In the genomic region with DNA sequence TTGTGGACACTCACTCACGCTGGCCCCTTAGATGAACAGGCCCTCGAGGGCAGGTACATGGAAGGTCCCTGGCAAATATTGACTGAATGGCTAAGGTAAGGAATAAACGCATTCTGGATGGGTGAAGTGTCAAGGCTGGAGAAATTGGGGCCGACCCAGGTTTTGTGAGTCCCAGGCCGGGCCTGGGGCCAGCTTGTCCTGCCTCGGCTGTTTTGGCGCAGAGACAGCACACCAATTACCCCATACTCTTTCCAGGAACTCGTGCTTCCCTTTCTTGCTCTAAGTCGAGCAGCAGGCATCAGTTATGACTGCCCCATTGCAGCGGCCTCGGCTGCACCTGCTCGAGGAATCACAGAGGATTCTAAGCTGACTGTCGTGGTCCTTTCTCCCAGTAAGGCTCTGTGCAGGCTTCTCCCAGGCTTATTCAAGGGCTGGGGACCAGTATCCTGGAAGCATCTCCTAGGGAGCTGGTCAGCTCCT, we compare ENCODE assay signal across 19 cellular contexts.
"Had no signal": no experiment of that assay in that cellular context is flagged by ENCODE, and none has a peak within 500 bp of the region (broad histone marks: within the 10 kb centered on the region; RNA-seq: fewer than 3 reads in every experiment).

No MANE protein-coding gene starts in this region.

- ATAC-seq: left cardiac atrium; left lobe of liver; left ventricle myocardium superior; naive thymus-derived CD8-positive, alpha-beta T cell; pancreas; right cardiac atrium; sciatic nerve; stimulated activated effector memory CD8-positive, alpha-beta T cell treated with anti-CD3 and anti-CD28 coated beads, Interleukin-12 subunit alpha, Interleukin-12 subunit beta, amount 100 ng/mL, for 72 hours had no signal

- H3K27ac Mint-ChIP-seq: memory B cell; naive thymus-derived CD8-positive, alpha-beta T cell; nephron; stimulated activated effector memory CD8-positive, alpha-beta T cell treated with anti-CD3 and anti-CD28 coated beads, Interleukin-12 subunit alpha, Interleukin-12 subunit beta, amount 100 ng/mL, for 72 hours; stimulated activated naive CD8-positive, alpha-beta T cell treated with anti-CD3 and anti-CD28 coated beads, Interleukin-15, Interleukin-2, amounts not matched to agents 100 ng/mL and 50 ng/mL, for 24 hours; type B pancreatic cell had no signal

- H3K36me3 Mint-ChIP-seq: memory B cell; naive thymus-derived CD8-positive, alpha-beta T cell; stimulated activated effector memory CD8-positive, alpha-beta T cell treated with anti-CD3 and anti-CD28 coated beads, Interleukin-12 subunit alpha, Interleukin-12 subunit beta, amount 100 ng/mL, for 72 hours; type B pancreatic cell had no signal

- H3K27me3 Mint-ChIP-seq: memory B cell; stimulated activated naive CD8-positive, alpha-beta T cell treated with anti-CD3 and anti-CD28 coated beads, Interleukin-15, Interleukin-2, amounts not matched to agents 100 ng/mL and 50 ng/mL, for 24 hours had no signal

- H3K4me1 Mint-ChIP-seq: memory B cell; naive thymus-derived CD8-positive, alpha-beta T cell; stimulated activated effector memory CD8-positive, alpha-beta T cell treated with anti-CD3 and anti-CD28 coated beads, Interleukin-12 subunit alpha, Interleukin-12 subunit beta, amount 100 ng/mL, for 72 hours had no signal

- DNase-seq: kidney glomerular epithelial cell; left cardiac atrium; left ventricle myocardium superior; naive thymus-derived CD8-positive, alpha-beta T cell; pancreas; posterior cingulate gyrus; retina; right cardiac atrium; stimulated activated CD4-positive, alpha-beta T cell treated with anti-CD3 and anti-CD28 coated beads, Interleukin-4, amount 100 ng/mL, for 24 hours; stimulated activated naive CD4-positive, alpha-beta T cell; uterus had no signal

- H3K4me3 Mint-ChIP-seq: memory B cell; naive thymus-derived CD8-positive, alpha-beta T cell; nephron; neural crest cell; stimulated activated effector memory CD8-positive, alpha-beta T cell treated with anti-CD3 and anti-CD28 coated beads, Interleukin-12 subunit alpha, Interleukin-12 subunit beta, amount 100 ng/mL, for 72 hours; stimulated activated naive CD8-positive, alpha-beta T cell treated with anti-CD3 and anti-CD28 coated beads, Interleukin-15, Interleukin-2, amounts not matched to agents 100 ng/mL and 50 ng/mL, for 24 hours; type B pancreatic cell had no signal

- H3K9me3 Mint-ChIP-seq: memory B cell; nephron; stimulated activated effector memory CD8-positive, alpha-beta T cell treated with anti-CD3 and anti-CD28 coated beads, Interleukin-12 subunit alpha, Interleukin-12 subunit beta, amount 100 ng/mL, for 72 hours; type B pancreatic cell had no signal
